Comparison of ENCODE assay signal across 8 cellular contexts in the genomic region with DNA sequence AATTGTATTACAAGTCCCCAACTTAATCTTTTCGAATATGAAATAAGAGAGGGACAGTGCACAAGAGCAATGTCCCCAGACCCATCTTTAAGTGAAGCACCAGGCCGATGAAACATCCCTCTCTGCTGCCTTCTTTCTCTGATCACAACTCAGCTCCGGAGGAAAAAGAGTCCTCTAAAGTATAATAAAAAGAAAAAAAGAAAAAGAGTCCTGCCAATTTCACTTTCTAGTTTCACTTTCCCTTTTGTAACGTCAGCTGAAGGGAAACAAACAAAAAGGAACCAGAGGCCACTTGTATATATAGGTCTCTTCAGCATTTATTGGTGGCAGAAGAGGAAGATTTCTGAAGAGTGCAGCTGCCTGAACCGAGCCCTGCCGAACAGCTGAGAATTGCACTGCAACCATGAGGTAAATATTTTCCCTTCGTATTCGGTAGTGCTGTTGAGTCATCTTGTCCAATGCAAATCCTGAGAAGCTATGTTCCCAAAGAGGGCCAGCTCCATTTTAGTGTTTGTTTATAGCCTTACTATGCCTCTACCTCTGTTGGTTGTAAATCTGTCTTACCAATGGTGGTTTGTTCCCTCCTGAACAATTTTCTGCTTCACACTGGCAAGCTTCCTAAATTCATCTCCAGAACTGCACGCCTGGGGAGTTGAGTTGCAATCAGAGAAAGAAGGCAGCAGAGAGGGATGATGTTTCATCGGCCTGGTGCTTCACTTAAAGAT. TPM values are rescaled to one million over a fixed set of nuclear protein-coding genes. Genes with fewer than 3 reads are reported as not detected.
DNase-seq lines count a peak whose midpoint lies in the region; ATAC-seq and TF ChIP-seq lines count a peak whose summit lies in the region.

A gene with protein sequence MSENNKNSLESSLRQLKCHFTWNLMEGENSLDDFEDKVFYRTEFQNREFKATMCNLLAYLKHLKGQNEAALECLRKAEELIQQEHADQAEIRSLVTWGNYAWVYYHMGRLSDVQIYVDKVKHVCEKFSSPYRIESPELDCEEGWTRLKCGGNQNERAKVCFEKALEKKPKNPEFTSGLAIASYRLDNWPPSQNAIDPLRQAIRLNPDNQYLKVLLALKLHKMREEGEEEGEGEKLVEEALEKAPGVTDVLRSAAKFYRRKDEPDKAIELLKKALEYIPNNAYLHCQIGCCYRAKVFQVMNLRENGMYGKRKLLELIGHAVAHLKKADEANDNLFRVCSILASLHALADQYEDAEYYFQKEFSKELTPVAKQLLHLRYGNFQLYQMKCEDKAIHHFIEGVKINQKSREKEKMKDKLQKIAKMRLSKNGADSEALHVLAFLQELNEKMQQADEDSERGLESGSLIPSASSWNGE (plus strand): TSS at position 326 of the 725 bp plus-strand sequence. CDS start 78 bp downstream, at position 404.

- peak within 1 kb of the TSS; percentile 96 for H3K27ac ChIP-seq in angular gyrus (ENCODE audit: low read depth, low read length)
- peak within 1 kb of the TSS; percentile 81 for H3K27ac ChIP-seq in hepatocyte
- H3K27ac ChIP-seq in skeletal muscle tissue (ENCODE audit: low read depth, low read length): peak within 1 kb of the TSS; percentile 89
- no peak within 1 kb of the TSS for H3K27ac ChIP-seq in WERI-Rb-1

- H3K9me2 ChIP-seq in hepatocyte (replicated peaks; ENCODE audit: insufficient read depth): no peaks in the 10 kb centered on the region

- TF ChIP-seq CTCF in hepatocyte (IDR thresholded peaks at IDR 0.05; ENCODE audit: poor library complexity) (no peak), WERI-Rb-1 (IDR thresholded peaks at IDR 0.05; ENCODE audit: low read depth, low read length) (no peak)

- DNase-seq in DMS53 treated with DMSO at 0.1 percent for 48 hours (lab: John Stamatoyannopoulos, UW; ENCODE audit: unreplicated experiment): peak; percentile 68
- DNase-seq in RPMI7951 (ENCODE audit: low read depth): peak; percentile 63
- DNase-seq in hepatocyte (ENCODE audit: low spot score): peak; percentile 59
- DNase-seq in WERI-Rb-1: no peak

- H3K4me3 ChIP-seq in hepatocyte (peak within 1 kb of the TSS; percentile 1), skeletal muscle tissue (ENCODE audit: low read length in 3 of 3) (peak within 1 kb of the TSS; percentile 74 to 87 (median 75)), WERI-Rb-1 (ENCODE audit: low read depth, low read length) (no peak within 1 kb of the TSS)

- H4K20me1 ChIP-seq in hepatocyte (ENCODE audit: insufficient read depth, poor library complexity, severe bottlenecking): no peaks in the 10 kb centered on the region

- 29% methylated on average over 10 of the region's 10 CpGs for WGBS in hepatocyte (ENCODE audit: low lambda C conversion rate, missing lambda C conversion rate)

- H3K9me3 ChIP-seq in hepatocyte (ENCODE audit: low read depth): no peaks in the 10 kb centered on the region
- H3K9me3 ChIP-seq in skeletal muscle tissue (ENCODE audit: control insufficient read depth in 3 of 3, low read length in 3 of 3): no peaks in the 10 kb centered on the region
- H3K9me3 ChIP-seq in WERI-Rb-1 (ENCODE audit: severe bottlenecking): peaks cover 3% of the 10 kb centered on the region

- H3K27me3 ChIP-seq in hepatocyte (no peaks in the 10 kb centered on the region), skeletal muscle tissue (ENCODE audit: control insufficient read depth in 3 of 3, insufficient read depth in 3 of 3, low read length in 3 of 3) (no peaks in the 10 kb centered on the region), WERI-Rb-1 (ENCODE audit: insufficient read depth, low read depth, severe bottlenecking) (no peaks in the 10 kb centered on the region)

- H3K4me2 ChIP-seq in hepatocyte: peak within 1 kb of the TSS; percentile 72

- H3K4me1 ChIP-seq in hepatocyte (ENCODE audit: insufficient read depth) (peaks cover 5% of the 10 kb centered on the region), skeletal muscle tissue (ENCODE audit: control insufficient read depth in 3 of 3, insufficient read depth in 3 of 3, low read length in 3 of 3) (peaks cover 12 to 39% (median 31%) of the 10 kb centered on the region in 3 donors)

- peak; percentile 74 for ATAC-seq in GM19455 (IDR thresholded peaks at IDR 0.05; ENCODE audit: unreplicated experiment)
- peak; percentile 68 for ATAC-seq in HG03571 (IDR thresholded peaks at IDR 0.05; ENCODE audit: unreplicated experiment)

- H3K36me3 ChIP-seq in hepatocyte (replicated peaks; ENCODE audit: insufficient read depth, low read depth) (no peaks in the 10 kb centered on the region), skeletal muscle tissue (ENCODE audit: control insufficient read depth in 3 of 3, insufficient read depth in 3 of 3, low read length in 3 of 3) (peaks cover 0 to 8% (median 2%) of the 10 kb centered on the region in 3 donors), WERI-Rb-1 (no peaks in the 10 kb centered on the region)

- peak within 1 kb of the TSS; percentile 38 for H2AFZ ChIP-seq in hepatocyte

- H3K9ac ChIP-seq in skeletal muscle tissue (ENCODE audit: low read depth in 1 of 3, low read length in 3 of 3): peak within 1 kb of the TSS; percentile 73 to 83 (median 76)

- no peaks in the 10 kb centered on the region for H3K79me2 ChIP-seq in hepatocyte

RNA-seq across cellular contexts. Expression of the gene that starts here (rescaled TPM):
- total RNA-seq in RPMI7951 (2014; rRNA removed; shearing (Covaris generic)): 5.8 and 6.0 TPM in 2 replicates
- total RNA-seq in hepatocyte (3.9 and 4.6 TPM in 2 replicates), skeletal muscle tissue (6.8 TPM)
- 2.4 and 2.9 TPM in 2 replicates for polyA plus RNA-seq in hepatocyte
